In genomic region chr17:19614900-19615299, GRCh38 we compare ENCODE assay signal across 23 cellular contexts. TPM values are rescaled to one million over a fixed set of nuclear protein-coding genes. Genes with fewer than 3 reads are reported as not detected.
DNase-seq lines count a peak whose midpoint lies in the region; ATAC-seq, FAIRE-seq and TF ChIP-seq lines count a peak whose summit lies in the region.
"Had no signal": no experiment of that assay in that cellular context is flagged by ENCODE, and none has a peak within 500 bp of the region (broad histone marks: within the 10 kb centered on the region; RNA-seq: fewer than 3 reads in every experiment).

No MANE protein-coding gene starts in this region.

- intact Hi-C loops in HepG2 (cut with micrococcal nuclease; ENCODE audit: unreplicated experiment) (no loop called here), right lobe of liver (cut with DNase I) (no loop called here), transverse colon (cut with DNase I; ENCODE audit: low total_unique reads) (no loop called here)

- POLR2A ChIA-PET in HepG2 (lab: Yijun Ruan, JAX), result interaction anchor here (1.4 kb wide), 1 partner anchor 34 kb away, joined by 3 read pairs; the partner anchor contains the start of gene ALDH3A2

- no peak for TF ChIP-seq POLR2A in HepG2 (IDR thresholded peaks at IDR 0.05; ENCODE audit: insufficient read depth in 1 of 2, low read depth in 2 of 2, low read length in 2 of 2)
- no peak for TF ChIP-seq POLR2A in right lobe of liver (IDR thresholded peaks at IDR 0.05)
- no peak for TF ChIP-seq POLR2A in transverse colon (IDR thresholded peaks at IDR 0.05)

- H3K79me2 ChIP-seq in HepG2 (ENCODE audit: insufficient read depth, low read length), result no peaks in the 10 kb centered on the region

- in situ Hi-C loops in HepG2 (cut with HindIII; ENCODE audit: extremely low pct_ligation_motif_present, low pct_unique_long_range_greater_than_20kb), result no loop called here
- in situ Hi-C loops in brain microvascular endothelial cell (cut with HindIII; ENCODE audit: low pct_ligation_motif_present, low sequenced_read_pairs), result no loop called here
- in situ Hi-C loops in transverse colon (cut with MboI; ENCODE audit: low pct_ligation_motif_present in 1 of 4, low pct_unique_long_range_greater_than_20kb in 1 of 4, low sequenced_read_pairs in 3 of 4), result no loop called here

- H2AFZ ChIP-seq in HepG2 (ENCODE audit: low read length), result no peak overlapping the region

- ATAC-seq in HepG2 (no peak), right lobe of liver (no peak)
- ATAC-seq: K562, T-helper 17 cell had no signal

- TF ChIP-seq CTCF in HepG2 (CRISPR knock-in tag; IDR thresholded peaks at IDR 0.05) (peak; percentile 32), right lobe of liver (IDR thresholded peaks at IDR 0.05) (no peak), brain microvascular endothelial cell (IDR thresholded peaks at IDR 0.05; ENCODE audit: low read depth, low read length, missing control alignments) (peak; percentile 15), transverse colon (IDR thresholded peaks at IDR 0.05) (no peak)

- BruUV-seq in HepG2 (replicated peaks; lab: Mats Ljungman, UMichigan), result no TSS peak

- H3K4me1 ChIP-seq in HepG2 (ENCODE audit: insufficient read depth, low read length) (no peaks in the 10 kb centered on the region), right lobe of liver (no peaks in the 10 kb centered on the region), transverse colon (peaks cover 0 to 6% (median 0%) of the 10 kb centered on the region in 4 donors)
- H3K4me1 ChIP-seq: SJSA1 had no signal

- no peak overlapping the region for H3K9ac ChIP-seq in HepG2 (ENCODE audit: insufficient read depth, low read depth, low read length)

- FAIRE-seq in HepG2 (lab: Jason Lieb, UNC), result no peak
- FAIRE-seq: A204.1, GM19239, H54, K562, RCC 7860 had no signal

- H3K4me3 ChIP-seq in HepG2 (replicated peaks in 1 of 3; ENCODE audit: insufficient read depth in 1 of 3, low read depth in 2 of 3, low read length in 3 of 3) (no peak overlapping the region), right lobe of liver (no peak overlapping the region), brain microvascular endothelial cell (ENCODE audit: low read depth, low read length) (no peak overlapping the region), transverse colon (no peak overlapping the region)
- H3K4me3 ChIP-seq: K562, MG63, SJSA1 had no signal

- H3K36me3 ChIP-seq in HepG2 (replicated peaks in 1 of 2; ENCODE audit: control insufficient read depth in 1 of 2, insufficient read depth in 2 of 2, low read length in 2 of 2) (no peaks in the 10 kb centered on the region), right lobe of liver (peaks cover 0 to 5% (median 0%) of the 10 kb centered on the region in 4 donors), brain microvascular endothelial cell (replicated peaks) (no peaks in the 10 kb centered on the region), transverse colon (no peaks in the 10 kb centered on the region)
- H3K36me3 ChIP-seq: MG63, SJSA1 had no signal

- TF ChIP-seq RAD21 in HepG2 (CRISPR knock-in tag; IDR thresholded peaks at IDR 0.05) (no peak), Ishikawa (IDR thresholded peaks at IDR 0.05; ENCODE audit: low read depth) (peak; percentile 17; the same call in 1 of the 2 replicates)

- CTCF ChIA-PET in HepG2 (lab: Yijun Ruan, JAX; ENCODE audit: low intra/inter-chr PET ratio, low total read pairs), result no interaction called here

- H3K27me3 ChIP-seq in HepG2 (ENCODE audit: control insufficient read depth in 1 of 2, insufficient read depth in 2 of 2, low read length in 2 of 2), result no peaks in the 10 kb centered on the region
- no peaks in the 10 kb centered on the region for H3K27me3 ChIP-seq in right lobe of liver
- H3K27me3 ChIP-seq in brain microvascular endothelial cell (replicated peaks), result no peaks in the 10 kb centered on the region
- H3K27me3 ChIP-seq in transverse colon, result no peaks in the 10 kb centered on the region
- H3K27me3 ChIP-seq: MG63 had no signal

- H3K27ac ChIP-seq in HepG2 (ENCODE audit: extremely low read length, insufficient read depth, low read length) (no peak overlapping the region), right lobe of liver (no peak overlapping the region), brain microvascular endothelial cell (no peak overlapping the region), transverse colon (no peak overlapping the region)
- H3K27ac ChIP-seq: SJSA1 had no signal

- DNase-seq in HepG2 (ENCODE audit: low spot score) (no peak), right lobe of liver (no peak), brain microvascular endothelial cell (no peak), T-helper 2 cell (no peak), transverse colon (no peak), activated gamma-delta T cell treated with Interleukin-2 at 50 U/mL for 16 hours (no peak)
- DNase-seq: DND-41; MG63; NCI-H1048; NCI-H1436; NCI-H187 treated with DMSO at 0.1 percent for 48 hours; NCI-H2107; NCI-H2227 treated with DMSO at 0.1 percent for 48 hours; NCI-H510A; NK-92 treated with Interleukin-12 subunit alpha and Interleukin-12 subunit beta, amount 100 ng/mL, for 24 hours; T-helper 17 cell had no signal

- H3K4me2 ChIP-seq in HepG2 (ENCODE audit: low read depth, low read length), result no peak overlapping the region

- WGBS in HepG2 (ENCODE audit: low lambda C conversion rate), result 91% methylated on average over 4 of the region's 4 CpGs
- 90% methylated on average over 4 of the region's 4 CpGs for whole genome bisulfite sequencing in right lobe of liver (ENCODE audit: insufficient coverage, low coverage, low lambda C conversion rate, missing lambda C conversion rate)
- WGBS in transverse colon (ENCODE audit: low coverage in 1 of 2), 2 donors, result 94 to 100% methylated on average over 1 to 4 of the region's 4 CpGs

- H3K9me3 ChIP-seq in HepG2 (ENCODE audit: low read length), result peaks cover 22% of the 10 kb centered on the region
- peaks cover 0 to 16% (median 7%) of the 10 kb centered on the region in 4 donors for H3K9me3 ChIP-seq in right lobe of liver
- peaks cover 13 to 19% of the 10 kb centered on the region in 2 donors for H3K9me3 ChIP-seq in transverse colon

- TF ChIP-seq EP300 in HepG2 (IDR thresholded peaks at IDR 0.05; ENCODE audit: low read depth in 2 of 2, low read length in 2 of 2), result no peak
- no peak for TF ChIP-seq EP300 in HepG2 (CRISPR knock-in tag; IDR thresholded peaks at IDR 0.05; ENCODE audit: borderline replicate concordance)
- no peak for TF ChIP-seq EP300 in Ishikawa (IDR thresholded peaks at IDR 0.05; ENCODE audit: borderline replicate concordance)
- no peak for TF ChIP-seq EP300 in transverse colon (IDR thresholded peaks at IDR 0.05; ENCODE audit: low read depth)

- H4K20me1 ChIP-seq in HepG2 (ENCODE audit: insufficient read depth, low read length), result no peaks in the 10 kb centered on the region

TF ChIP-seq in HepG2, 621 proteins besides CTCF, POLR2A, EP300 and RAD21 (continues in another document):
- TF ChIP-seq ZNF746 (CRISPR knock-in tag; IDR thresholded peaks at IDR 0.05) (no peak), PBX3 (CRISPR knock-in tag; IDR thresholded peaks at IDR 0.05; ENCODE audit: borderline replicate concordance) (no peak)

TF ChIP-seq in Ishikawa, 13 proteins besides CTCF, POLR2A, EP300 and RAD21:
- TF ChIP-seq FOXM1 (IDR thresholded peaks at IDR 0.05; ENCODE audit: borderline replicate concordance, low read depth), result no peak
- TF ChIP-seq ZBTB7A (IDR thresholded peaks at IDR 0.05; ENCODE audit: low read depth), result no peak
- no peak for TF ChIP-seq TCF12 (IDR thresholded peaks at IDR 0.05; ENCODE audit: low read depth)
- TF ChIP-seq CREB1 (IDR thresholded peaks at IDR 0.05; ENCODE audit: low read depth), result no peak
- no peak for TF ChIP-seq NFIC (IDR thresholded peaks at IDR 0.05)
- no peak for TF ChIP-seq YY1 (IDR thresholded peaks at IDR 0.05; ENCODE audit: low read depth)

RNA-seq across cellular contexts. Expression of gene ALDH3A2, which starts 33.7 kb away (rescaled TPM):
- 180 and 245 TPM in 2 replicates for total RNA-seq in HepG2 (2016; rRNA removed; fragmentation: Illumina TruSeq; extraction: Trizol)
- total RNA-seq in HepG2 (2016; cell fraction: cytosol; rRNA removed; fragmentation: Illumina TruSeq; extraction: Trizol; ENCODE audit: low read depth), result 28.5 and 29.7 TPM in 2 replicates
- 175 and 252 TPM in 2 replicates for total RNA-seq in HepG2 (2016; cell fraction: insoluble cytoplasmic fraction; rRNA removed; fragmentation: Illumina TruSeq; extraction: Trizol)
- total RNA-seq in HepG2 (2016; cell fraction: membrane; rRNA removed; fragmentation: Illumina TruSeq; extraction: Trizol), result 79.3 and 80.3 TPM in 2 replicates
- total RNA-seq in HepG2 (2016; cell fraction: nucleus; rRNA removed; fragmentation: Illumina TruSeq; extraction: Trizol), result 120 and 125 TPM in 2 replicates
- 79.1 and 80.8 TPM in 2 replicates for polyA plus RNA-seq in HepG2 (2011; rRNA removed)
- 72.4 and 72.5 TPM in 2 replicates for polyA plus RNA-seq in HepG2 (2011; cell fraction: cytosol; rRNA removed)
- polyA plus RNA-seq in HepG2 (2011; cell fraction: nucleus; rRNA removed), result 82.4 and 90.1 TPM in 2 replicates
- 70.0 and 93.3 TPM in 2 replicates for polyA plus RNA-seq in HepG2 (2012)
- 19.4 and 20.8 TPM in 2 replicates for polyA plus RNA-seq in HepG2 (2016; cell fraction: cytosol; fragmentation: Illumina TruSeq; extraction: Trizol; ENCODE audit: low read depth)
- 213 and 225 TPM in 2 replicates for polyA plus RNA-seq in HepG2 (2016; cell fraction: insoluble cytoplasmic fraction; fragmentation: Illumina TruSeq; extraction: Trizol; ENCODE audit: low read depth)
- 43.5 and 52.2 TPM in 2 replicates for polyA plus RNA-seq in HepG2 (2016; cell fraction: membrane; fragmentation: Illumina TruSeq; extraction: Trizol; ENCODE audit: low read depth)
- 137 and 153 TPM in 2 replicates for polyA plus RNA-seq in HepG2 (2016; cell fraction: nucleus; fragmentation: Illumina TruSeq; extraction: Trizol; ENCODE audit: insufficient read depth, low read depth)
- polyA minus RNA-seq in HepG2 (2011; rRNA and poly(A)+ RNA removed; ENCODE audit: low replicate concordance), result 42.9 and 77.2 TPM in 2 replicates
- polyA minus RNA-seq in HepG2 (2011; cell fraction: cytosol; rRNA and poly(A)+ RNA removed), result 64.1 and 78.1 TPM in 2 replicates
- 127 and 128 TPM in 2 replicates for polyA minus RNA-seq in HepG2 (2011; cell fraction: nucleus; rRNA and poly(A)+ RNA removed)
- 100 to 1,000 TPM; 102 to 264 (median 182) TPM for total RNA-seq in right lobe of liver
- total RNA-seq in transverse colon, result 100 to 1,000 TPM in 2 of 4 donors, 10 to 100 TPM in 2; 44.5 to 199 (median 119) TPM

Comparison
In these comparisons a context has a peak if more than half of its experiments do, and no peak if none do; other contexts are left out.
1. CTCF ChIP-seq: peak in HepG2 (single experiment) and brain microvascular endothelial cell (single experiment); none in right lobe of liver (0 of 4) and transverse colon (0 of 5).